In the genomic region with DNA sequence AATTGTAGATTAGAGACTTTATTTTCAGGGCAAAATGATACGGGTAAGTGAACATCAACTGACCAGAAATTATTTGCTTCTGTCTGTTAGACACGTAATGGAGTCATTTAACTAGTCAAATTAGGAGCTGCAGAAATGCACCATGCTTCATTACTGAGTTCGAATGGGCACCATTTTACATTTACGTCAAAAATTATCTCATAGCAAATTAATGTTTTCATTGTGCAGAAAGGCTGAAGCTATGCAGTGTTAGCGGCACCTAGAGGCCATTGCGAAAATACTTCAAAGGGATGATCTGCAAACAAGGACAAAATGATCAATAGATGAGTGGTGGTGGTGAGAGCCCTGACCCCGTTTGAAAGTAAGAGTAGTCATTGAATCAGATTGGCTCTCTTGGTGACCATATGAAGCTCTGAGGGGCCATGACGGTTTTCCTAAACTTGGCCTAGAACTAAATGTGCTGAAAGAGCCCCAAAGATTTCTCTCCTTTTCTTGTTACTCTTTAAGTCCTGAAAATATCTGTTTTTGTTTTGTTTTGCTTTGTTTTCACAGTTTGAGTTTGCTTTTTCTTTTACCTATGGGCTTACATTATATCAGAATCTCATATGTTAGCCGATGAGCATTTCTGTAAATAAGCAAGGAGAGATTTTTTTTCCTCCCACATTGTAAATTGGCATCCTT, we compare ENCODE assay signal across 8 cellular contexts.
A peak's percentile ranks its signal among the peaks of the same experiment; 100 is the strongest.
DNase-seq lines count a peak whose midpoint lies in the region; ATAC-seq and TF ChIP-seq lines count a peak whose summit lies in the region.

No MANE protein-coding gene starts in this region.

- no peak overlapping the region for H3K4me3 Mint-ChIP-seq in mesothelial cell of epicardium

- DNase-seq in NOMO-1 (lab: John Stamatoyannopoulos, UW; ENCODE audit: unreplicated experiment in 2 of 2) (peak; percentile 17 to 41), NOMO-1 treated with dmso at 0.1 percent for 144 hours (lab: John Stamatoyannopoulos, UW; ENCODE audit: unreplicated experiment) (no peak), HuH-7 (ENCODE audit: low spot score) (peak; percentile 52), RPMI7951 (ENCODE audit: low read depth) (peak; percentile 40), dedifferentiated amniotic fluid mesenchymal stem cell (ENCODE audit: extremely low spot score) (peak; percentile 43), mesothelial cell of epicardium (ENCODE audit: low spot score in 2 of 2, unreplicated experiment in 2 of 2) (no peak), 8988T (no peak)

- ATAC-seq in GM21576 (IDR thresholded peaks at IDR 0.05; ENCODE audit: unreplicated experiment) = no peak

- H3K36me3 Mint-ChIP-seq in mesothelial cell of epicardium = no peaks in the 10 kb centered on the region

- peaks cover 79% of the 10 kb centered on the region for H3K27me3 Mint-ChIP-seq in mesothelial cell of epicardium (ENCODE audit: low read depth)

- H3K4me1 Mint-ChIP-seq in mesothelial cell of epicardium = no peaks in the 10 kb centered on the region

- no peaks in the 10 kb centered on the region for H3K9me3 Mint-ChIP-seq in mesothelial cell of epicardium

- H3K27ac Mint-ChIP-seq in mesothelial cell of epicardium = no peak overlapping the region

- TF ChIP-seq CTCF in mesothelial cell of epicardium (IDR thresholded peaks at IDR 0.05; ENCODE audit: unreplicated experiment) = peak; percentile 67

Comparison
In these comparisons a context has a peak if more than half of its experiments do, and no peak if none do; other contexts are left out.
1. DNase-seq: peak in NOMO-1 (2 of 2), HuH-7 (single experiment), RPMI7951 (single experiment) and dedifferentiated amniotic fluid mesenchymal stem cell (single experiment); none in NOMO-1 treated with dmso at 0.1 percent for 144 hours (single experiment), mesothelial cell of epicardium (0 of 2) and 8988T (single experiment).